ENCODE assay signal across 26 cellular contexts in the genomic region with DNA sequence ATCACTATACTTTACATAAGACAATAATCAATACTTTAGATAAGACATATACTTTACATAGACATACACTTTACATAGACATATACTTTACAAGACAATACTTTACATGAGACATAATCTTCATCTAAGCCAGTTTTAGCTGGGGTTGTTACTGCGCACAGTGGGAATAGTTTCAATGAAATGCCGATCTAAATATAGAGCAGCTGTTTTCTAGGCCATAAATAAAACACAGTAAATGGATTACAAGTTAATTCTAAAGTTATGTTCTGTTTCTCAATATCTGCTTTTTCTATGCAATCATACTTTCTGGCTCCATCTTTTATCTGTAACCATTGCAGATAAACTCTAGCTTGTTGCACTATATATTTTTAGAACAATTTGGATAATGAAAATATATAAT.
"Had no signal": no experiment of that assay in that cellular context is flagged by ENCODE, and none has a peak within 500 bp of the region (broad histone marks: within the 10 kb centered on the region; RNA-seq: fewer than 3 reads in every experiment).

No MANE protein-coding gene starts in this region.

- DNase-seq: activated CD4-positive, alpha-beta memory T cell treated with anti-CD3 and anti-CD28 coated beads, Interleukin-2, amount 10 ng/mL, durations not matched to agents 7 days and 5 days; activated CD4-positive, alpha-beta T cell treated with anti-CD3 and anti-CD28 coated beads for 36 hours; activated CD4-positive, alpha-beta T cell treated with anti-CD3 and anti-CD28 coated beads, Interleukin-2, amount 10 ng/mL, durations not matched to agents 24 days and 14 days; activated CD4-positive, CD25-positive, alpha-beta regulatory T cell; activated CD4-positive, CD25-positive, alpha-beta regulatory T cell treated with anti-CD3 and anti-CD28 coated beads, Interleukin-2, amount 50 U/mL, for 72 hours; activated CD8-positive, alpha-beta memory T cell treated with anti-CD3 and anti-CD28 coated beads, Interleukin-2, amount 50 U/mL, for 48 hours; activated gamma-delta T cell; activated naive CD4-positive, alpha-beta T cell; activated naive CD4-positive, alpha-beta T cell treated with anti-CD3 and anti-CD28 coated beads, Interleukin-2, amount 10 ng/mL, durations not matched to agents 7 days and 5 days; activated naive CD8-positive, alpha-beta T cell treated with anti-CD3 and anti-CD28 coated beads, Interleukin-2, amount 10 ng/mL, durations not matched to agents 7 days and 5 days; activated T-cell treated with anti-CD3 and anti-CD28 coated beads for 4 hours; activated T-cell treated with anti-CD3 and anti-CD28 coated beads, Interleukin-2, amount 50 U/mL, for 24 hours; activated T-cell treated with anti-CD3 and anti-CD28 coated beads, Interleukin-2, amount 50 U/mL, for 72 hours; amygdala; aorta; body of pancreas; central memory CD4-positive, alpha-beta T cell; cerebellar nuclear complex; colonic mucosa; dorsolateral prefrontal cortex; effector memory CD4-positive, alpha-beta T cell; endodermal cell; foreskin melanocyte; T-helper 2 cell had no signal

- H3K4me3 ChIP-seq: body of pancreas, colonic mucosa, dorsolateral prefrontal cortex, esophagus muscularis mucosa, gastroesophageal sphincter had no signal

- H3K27ac ChIP-seq: body of pancreas, colonic mucosa, dorsolateral prefrontal cortex, esophagus muscularis mucosa, gastroesophageal sphincter had no signal

- H3K36me3 ChIP-seq: colonic mucosa, esophagus muscularis mucosa, gastroesophageal sphincter had no signal

- H3K27me3 ChIP-seq: body of pancreas, colonic mucosa, dorsolateral prefrontal cortex, esophagus muscularis mucosa, gastroesophageal sphincter had no signal

- H3K9me3 ChIP-seq: body of pancreas, colonic mucosa, esophagus muscularis mucosa, gastroesophageal sphincter had no signal

- H3K4me1 ChIP-seq: body of pancreas, colonic mucosa, esophagus muscularis mucosa, gastroesophageal sphincter had no signal
